In genomic region chr1:64004451-64004850, GRCh38 we compare ENCODE assay signal across 36 cellular contexts.
DNase-seq lines count a peak whose midpoint lies in the region; ATAC-seq, FAIRE-seq and TF ChIP-seq lines count a peak whose summit lies in the region.
"Had no signal": no experiment of that assay in that cellular context is flagged by ENCODE, and none has a peak within 500 bp of the region (broad histone marks: within the 10 kb centered on the region; RNA-seq: fewer than 3 reads in every experiment).

No MANE protein-coding gene starts in this region.

- no peaks in the 10 kb centered on the region for H4K20me1 ChIP-seq in astrocyte (ENCODE audit: insufficient read depth, low read length)

- no peak overlapping the region for H3K4me3 ChIP-seq in astrocyte (ENCODE audit: insufficient read depth, low read depth, low read length)
- H3K4me3 ChIP-seq: HAP-1, ovary, PC-9, right atrium auricular region, smooth muscle cell, suprapubic skin, upper lobe of right lung had no signal

- H3K27me3 Mint-ChIP-seq in astrocyte (ENCODE audit: low read depth, unreplicated experiment) (no peaks in the 10 kb centered on the region), nephron (ENCODE audit: low read depth) (no peaks in the 10 kb centered on the region)
- peaks cover 4% of the 10 kb centered on the region for H3K27me3 Mint-ChIP-seq in CD4-positive, alpha-beta T cell
- H3K27me3 Mint-ChIP-seq: activated CD4-positive, alpha-beta memory T cell treated with anti-CD3 and anti-CD28 coated beads, Interleukin-2, amount 10 ng/mL, durations not matched to agents 7 days and 5 days had no signal

- no peak overlapping the region for H3K9ac ChIP-seq in astrocyte (ENCODE audit: low read length)
- H3K9ac ChIP-seq: KMS-11 had no signal

- FAIRE-seq in astrocyte (lab: Jason Lieb, UNC) = no peak
- FAIRE-seq: bronchial epithelial cell, colon, GM19239 had no signal

- no peak overlapping the region for H3K27ac Mint-ChIP-seq in astrocyte (ENCODE audit: unreplicated experiment)
- H3K27ac Mint-ChIP-seq in nephron = peak overlapping the region in 2 of 3 experiments; percentile 9 to 48
- H3K27ac Mint-ChIP-seq in CD4-positive, alpha-beta T cell = no peak overlapping the region
- H3K27ac Mint-ChIP-seq in activated naive CD4-positive, alpha-beta T cell treated with anti-CD3 and anti-CD28 coated beads, Interleukin-2, amount 50 U/mL, for 72 hours = no peak overlapping the region
- H3K27ac Mint-ChIP-seq: activated CD4-positive, alpha-beta memory T cell treated with anti-CD3 and anti-CD28 coated beads, Interleukin-2, amount 10 ng/mL, durations not matched to agents 7 days and 5 days; activated naive CD4-positive, alpha-beta T cell treated with anti-CD3 and anti-CD28 coated beads, Interleukin-2, amount 10 ng/mL, durations not matched to agents 7 days and 5 days; activated T-helper 1 cell treated with anti-CD3 and anti-CD28 coated beads, Interleukin-12 subunit alpha, Interleukin-12 subunit beta, Interleukin-2, Interleukin-4 antibody, amounts not matched to agents 30 ng/mL and 10 ng/mL and 1 ng/mL, durations not matched to agents 14 hours and 24 hours and 36 hours; T-helper 2 cell treated with Interferon-gamma antibody and Interleukin-4, amounts not matched to agents 5 μg/mL and 100 μg/mL, for 36 hours had no signal

- H3K4me1 ChIP-seq in astrocyte (ENCODE audit: insufficient read depth, low read length) = peaks cover 21% of the 10 kb centered on the region
- H3K4me1 ChIP-seq: HAP-1 had no signal

- H3K4me3 Mint-ChIP-seq in astrocyte (ENCODE audit: unreplicated experiment) = no peak overlapping the region
- H3K4me3 Mint-ChIP-seq in nephron = no peak overlapping the region
- no peak overlapping the region for H3K4me3 Mint-ChIP-seq in CD4-positive, alpha-beta T cell
- H3K4me3 Mint-ChIP-seq: activated CD4-positive, alpha-beta memory T cell treated with anti-CD3 and anti-CD28 coated beads, Interleukin-2, amount 10 ng/mL, durations not matched to agents 7 days and 5 days; activated naive CD4-positive, alpha-beta T cell treated with anti-CD3 and anti-CD28 coated beads, Interleukin-2, amount 10 ng/mL, durations not matched to agents 7 days and 5 days; activated T-helper 1 cell treated with anti-CD3 and anti-CD28 coated beads, Interleukin-12 subunit alpha, Interleukin-12 subunit beta, Interleukin-2, Interleukin-4 antibody, amounts not matched to agents 30 ng/mL and 10 ng/mL and 1 ng/mL, durations not matched to agents 14 hours and 24 hours and 36 hours; neural crest cell; T-helper 2 cell treated with Interferon-gamma antibody and Interleukin-4, amounts not matched to agents 5 μg/mL and 100 μg/mL, for 36 hours had no signal

- DNase-seq in HT1080 (ENCODE audit: low read depth) = peak; percentile 28
- DNase-seq in astrocyte (ENCODE audit: low read depth) = peak; percentile 69
- DNase-seq in glomerular visceral epithelial cell (ENCODE audit: extremely low spot score) = peak; percentile 48
- DNase-seq in activated naive CD4-positive, alpha-beta T cell treated with Interleukin-2 at 50 U/mL for 16 hours = no peak
- DNase-seq in CD4-positive, alpha-beta T cell = no peak
- DNase-seq in activated naive CD4-positive, alpha-beta T cell treated with anti-CD3 and anti-CD28 coated beads, Interleukin-2, amount 50 U/mL, for 72 hours (ENCODE audit: low spot score in 2 of 2) = no peak
- no peak for DNase-seq in Right ventricle myocardium inferior (ENCODE audit: missing footprints)
- DNase-seq: activated CD4-positive, alpha-beta memory T cell treated with anti-CD3 and anti-CD28 coated beads, Interleukin-2, amount 10 ng/mL, durations not matched to agents 7 days and 5 days; activated CD4-positive, alpha-beta T cell treated with anti-CD3 and anti-CD28 coated beads for 1 hour; activated CD8-positive, alpha-beta memory T cell treated with anti-CD3 and anti-CD28 coated beads, Interleukin-2, amount 50 U/mL, for 48 hours; activated naive CD4-positive, alpha-beta T cell treated with anti-CD3 and anti-CD28 coated beads, Interleukin-2, amount 10 ng/mL, durations not matched to agents 7 days and 5 days; amygdala; DMS79 treated with DMSO at 0.1 percent for 48 hours; left cardiac atrium; MM.1S; NCI-H1930; NCI-H524; NK-92 treated with Interleukin-12 subunit alpha and Interleukin-12 subunit beta, amount 100 ng/mL, for 24 hours; PC-9; SHP77 treated with DMSO at 0.1 percent for 48 hours; stimulated activated CD4-positive, alpha-beta T cell treated with anti-CD3 and anti-CD28 coated beads, Interleukin-1b, Interleukin-23, amount 100 ng/mL, for 48 hours; stimulated activated naive CD4-positive, alpha-beta T cell treated with Interleukin-2 at 50 U/mL for 16 hours; upper lobe of right lung had no signal

- no peaks in the 10 kb centered on the region for H3K9me3 ChIP-seq in astrocyte (ENCODE audit: insufficient read depth, low read depth, low read length)
- no peaks in the 10 kb centered on the region for H3K9me3 ChIP-seq in CD4-positive, alpha-beta T cell (ENCODE audit: control insufficient read depth, low read length)
- H3K9me3 ChIP-seq: HAP-1, ovary, right atrium auricular region, suprapubic skin, upper lobe of right lung had no signal

- POLR2A ChIA-PET in CD4-positive, alpha-beta T cell (lab: Charles Lee) = no interaction called here

- no peak overlapping the region for H3K27ac ChIP-seq in astrocyte (ENCODE audit: low read depth, low read length)
- H3K27ac ChIP-seq in CD4-positive, alpha-beta T cell (ENCODE audit: low read depth, low read length) = no peak overlapping the region
- H3K27ac ChIP-seq: KMS-11, ovary, right atrium auricular region, suprapubic skin, upper lobe of right lung had no signal

- CTCF ChIA-PET in CD4-positive, alpha-beta T cell (lab: Charles Lee) = no interaction called here

- no peaks in the 10 kb centered on the region for H3K36me3 ChIP-seq in astrocyte (ENCODE audit: insufficient read depth, low read length)
- H3K36me3 ChIP-seq: HAP-1, ovary, right atrium auricular region, suprapubic skin, upper lobe of right lung had no signal

- no peak overlapping the region for H3K4me2 ChIP-seq in astrocyte (ENCODE audit: low read length)
- H3K4me2 ChIP-seq: KMS-11, PC-9, smooth muscle cell had no signal

- no peaks in the 10 kb centered on the region for H3K79me2 ChIP-seq in astrocyte (ENCODE audit: insufficient read depth, low read length)

- H3K4me1 Mint-ChIP-seq in astrocyte (ENCODE audit: low read depth, unreplicated experiment) = peaks cover 50% of the 10 kb centered on the region
- H3K4me1 Mint-ChIP-seq in nephron = peaks cover 10% of the 10 kb centered on the region
- peaks cover 7% of the 10 kb centered on the region for H3K4me1 Mint-ChIP-seq in CD4-positive, alpha-beta T cell (ENCODE audit: low read depth)

- TF ChIP-seq CTCF in astrocyte (IDR thresholded peaks at IDR 0.05; ENCODE audit: insufficient read depth, low read depth, low read length) = no peak
- no peak for TF ChIP-seq CTCF in nephron (IDR thresholded peaks at IDR 0.05; ENCODE audit: unreplicated experiment in 3 of 3)
- no peak for TF ChIP-seq CTCF in CD4-positive, alpha-beta T cell (IDR thresholded peaks at IDR 0.05)

- peaks cover 6% of the 10 kb centered on the region for H3K36me3 Mint-ChIP-seq in astrocyte (ENCODE audit: low read depth, unreplicated experiment)
- H3K36me3 Mint-ChIP-seq in nephron (ENCODE audit: low read depth) = peaks cover 16% of the 10 kb centered on the region
- H3K36me3 Mint-ChIP-seq in CD4-positive, alpha-beta T cell (ENCODE audit: low read depth) = no peaks in the 10 kb centered on the region
- H3K36me3 Mint-ChIP-seq in activated naive CD4-positive, alpha-beta T cell treated with anti-CD3 and anti-CD28 coated beads, Interleukin-2, amount 50 U/mL, for 72 hours = no peaks in the 10 kb centered on the region
- H3K36me3 Mint-ChIP-seq: activated naive CD4-positive, alpha-beta T cell treated with anti-CD3 and anti-CD28 coated beads, Interleukin-2, amount 10 ng/mL, durations not matched to agents 7 days and 5 days had no signal

- H3K27me3 ChIP-seq in astrocyte (ENCODE audit: insufficient read depth, low read length) = no peaks in the 10 kb centered on the region
- H3K27me3 ChIP-seq in CD4-positive, alpha-beta T cell (ENCODE audit: control insufficient read depth, insufficient read depth, low read length) = no peaks in the 10 kb centered on the region
- H3K27me3 ChIP-seq: ovary, right atrium auricular region, suprapubic skin, upper lobe of right lung had no signal

- intact Hi-C loops in CD4-positive, alpha-beta T cell (cut with DNase I, micrococcal nuclease) = no loop called here
- intact Hi-C loops in Right ventricle myocardium inferior (cut with DNase I) = no loop called here

- H3K9me3 Mint-ChIP-seq in astrocyte (ENCODE audit: unreplicated experiment) = no peaks in the 10 kb centered on the region
- no peaks in the 10 kb centered on the region for H3K9me3 Mint-ChIP-seq in nephron
- no peaks in the 10 kb centered on the region for H3K9me3 Mint-ChIP-seq in CD4-positive, alpha-beta T cell
- H3K9me3 Mint-ChIP-seq in activated naive CD4-positive, alpha-beta T cell treated with anti-CD3 and anti-CD28 coated beads, Interleukin-2, amount 50 U/mL, for 72 hours = no peaks in the 10 kb centered on the region
- H3K9me3 Mint-ChIP-seq: activated CD4-positive, alpha-beta memory T cell treated with anti-CD3 and anti-CD28 coated beads, Interleukin-2, amount 10 ng/mL, durations not matched to agents 7 days and 5 days; activated naive CD4-positive, alpha-beta T cell treated with anti-CD3 and anti-CD28 coated beads, Interleukin-2, amount 10 ng/mL, durations not matched to agents 7 days and 5 days; activated T-helper 1 cell treated with anti-CD3 and anti-CD28 coated beads, Interleukin-12 subunit alpha, Interleukin-12 subunit beta, Interleukin-2, Interleukin-4 antibody, amounts not matched to agents 30 ng/mL and 10 ng/mL and 1 ng/mL, durations not matched to agents 14 hours and 24 hours and 36 hours; T-helper 2 cell treated with Interferon-gamma antibody and Interleukin-4, amounts not matched to agents 5 μg/mL and 100 μg/mL, for 36 hours had no signal

- no peak overlapping the region for H2AFZ ChIP-seq in astrocyte (ENCODE audit: low read depth, low read length)
- H2AFZ ChIP-seq: PC-9 had no signal

- ATAC-seq in CD4-positive, alpha-beta T cell (ENCODE audit: poor library complexity) = no peak
- no peak for ATAC-seq in activated naive CD4-positive, alpha-beta T cell treated with anti-CD3 and anti-CD28 coated beads, Interleukin-2, amount 50 U/mL, for 72 hours
- no peak for ATAC-seq in Right ventricle myocardium inferior
- ATAC-seq: left cardiac atrium, upper lobe of right lung had no signal

Comparison
In these comparisons a context has a peak if more than half of its experiments do, and no peak if none do; other contexts are left out.
1. DNase-seq: peak in HT1080 (single experiment), astrocyte (single experiment) and glomerular visceral epithelial cell (single experiment); none in activated naive CD4-positive, alpha-beta T cell treated with Interleukin-2 at 50 U/mL for 16 hours (single experiment), CD4-positive, alpha-beta T cell (0 of 10), activated naive CD4-positive, alpha-beta T cell treated with anti-CD3 and anti-CD28 coated beads, Interleukin-2, amount 50 U/mL, for 72 hours (0 of 2) and Right ventricle myocardium inferior (single experiment).
2. H3K27ac Mint-ChIP-seq: peak in nephron (2 of 3); none in astrocyte (single experiment), CD4-positive, alpha-beta T cell (single experiment) and activated naive CD4-positive, alpha-beta T cell treated with anti-CD3 and anti-CD28 coated beads, Interleukin-2, amount 50 U/mL, for 72 hours (0 of 2).